ENCODE assay signal across 27 cellular contexts in genomic region chr19:50739132-50739746, GRCh38. TPM values are rescaled to one million over a fixed set of nuclear protein-coding genes. Genes with fewer than 3 reads are reported as not detected.
"Had no signal": no experiment of that assay in that cellular context is flagged by ENCODE, and none has a peak within 500 bp of the region (broad histone marks: within the 10 kb centered on the region; RNA-seq: fewer than 3 reads in every experiment).

No MANE protein-coding gene starts in this region.

- H3K27ac ChIP-seq: brain microvascular endothelial cell, cardiac muscle cell, Peyer's patch, RWPE1, SJCRH30 had no signal

- DNase-seq: activated B cell treated with CpG ODN at 0.5 μM for 24 hours; activated CD4-positive, alpha-beta T cell treated with anti-CD3 and anti-CD28 coated beads for 1 hour; activated CD4-positive, alpha-beta T cell treated with anti-CD3 and anti-CD28 coated beads, Interleukin-2, amount 10 ng/mL, durations not matched to agents 24 days and 14 days; activated CD4-positive, alpha-beta T cell treated with anti-CD3 and anti-CD28 coated beads, Interleukin-2, amount 50 U/mL, for 48 hours; activated CD8-positive, alpha-beta memory T cell treated with anti-CD3 and anti-CD28 coated beads, Interleukin-2, amount 10 ng/mL, durations not matched to agents 7 days and 5 days; activated effector memory CD4-positive, alpha-beta T cell treated with Interleukin-2 at 50 U/mL for 16 hours; activated naive CD4-positive, alpha-beta T cell; activated T-cell treated with anti-CD3 and anti-CD28 coated beads, Interleukin-2, amount 50 U/mL, for 24 hours; amygdala; brain microvascular endothelial cell; Karpas-422; MM.1S; NCI-H1092 treated with DMSO at 0.1 percent for 48 hours; NCI-H1417 treated with DMSO at 0.1 percent for 48 hours; NCI-H1694 treated with DMSO at 0.1 percent for 48 hours; NCI-H2029 treated with DMSO at 0.1 percent for 48 hours; NCI-H345; NCI-H510A; NCI-H526 treated with DMSO at 0.1 percent for 48 hours; Peyer's patch; Right ventricle myocardium superior; SJCRH30; SW 1271 had no signal

- H3K27me3 ChIP-seq: brain microvascular endothelial cell, cardiac muscle cell, Peyer's patch, SJCRH30 had no signal

- H3K4me1 ChIP-seq: Peyer's patch, SJCRH30 had no signal

- H3K4me3 ChIP-seq: cardiac muscle cell, Peyer's patch, SJCRH30 had no signal

- H3K9me3 ChIP-seq: Peyer's patch, SJCRH30 had no signal

- H3K36me3 ChIP-seq: brain microvascular endothelial cell, cardiac muscle cell, Peyer's patch, SJCRH30 had no signal

- ATAC-seq: activated CD8-positive, alpha-beta memory T cell treated with anti-CD3 and anti-CD28 coated beads, Interleukin-2, amount 10 ng/mL, durations not matched to agents 7 days and 5 days; SK-N-SH treated with all-trans-retinoic acid at 6 μM for 48 hours had no signal

RNA-seq across cellular contexts. Expression of gene SHANK1, which starts 19.6 kb away (rescaled TPM):
- total RNA-seq: activated B cell treated with CpG ODN at 0.5 μM for 24 hours; activated CD4-positive, alpha-beta T cell treated with anti-CD3 and anti-CD28 coated beads, Interleukin-2, amount 10 ng/mL, durations not matched to agents 24 days and 14 days; activated CD8-positive, alpha-beta memory T cell treated with anti-CD3 and anti-CD28 coated beads, Interleukin-2, amount 10 ng/mL, durations not matched to agents 7 days and 5 days; activated T-helper 1 cell treated with anti-CD3 and anti-CD28 coated beads, Interleukin-12 subunit alpha, Interleukin-12 subunit beta, Interleukin-2, Interleukin-4 antibody, amounts not matched to agents 30 ng/mL and 10 ng/mL and 1 ng/mL, durations not matched to agents 14 hours and 24 hours and 36 hours; SJCRH30 had no signal

RNA-seq across cellular contexts. Expression of gene GPR32, which starts 31.0 kb away (rescaled TPM):
- total RNA-seq: activated B cell treated with CpG ODN at 0.5 μM for 24 hours; activated CD4-positive, alpha-beta T cell treated with anti-CD3 and anti-CD28 coated beads, Interleukin-2, amount 10 ng/mL, durations not matched to agents 24 days and 14 days; activated CD8-positive, alpha-beta memory T cell treated with anti-CD3 and anti-CD28 coated beads, Interleukin-2, amount 10 ng/mL, durations not matched to agents 7 days and 5 days; activated T-helper 1 cell treated with anti-CD3 and anti-CD28 coated beads, Interleukin-12 subunit alpha, Interleukin-12 subunit beta, Interleukin-2, Interleukin-4 antibody, amounts not matched to agents 30 ng/mL and 10 ng/mL and 1 ng/mL, durations not matched to agents 14 hours and 24 hours and 36 hours; cardiac muscle cell; Peyer's patch; Right ventricle myocardium superior; SJCRH30 had no signal

RNA-seq across cellular contexts. Expression of gene ACP4, which starts 51.0 kb away (rescaled TPM):
- total RNA-seq: activated B cell treated with CpG ODN at 0.5 μM for 24 hours; activated CD4-positive, alpha-beta T cell treated with anti-CD3 and anti-CD28 coated beads, Interleukin-2, amount 10 ng/mL, durations not matched to agents 24 days and 14 days; activated CD8-positive, alpha-beta memory T cell treated with anti-CD3 and anti-CD28 coated beads, Interleukin-2, amount 10 ng/mL, durations not matched to agents 7 days and 5 days; activated T-helper 1 cell treated with anti-CD3 and anti-CD28 coated beads, Interleukin-12 subunit alpha, Interleukin-12 subunit beta, Interleukin-2, Interleukin-4 antibody, amounts not matched to agents 30 ng/mL and 10 ng/mL and 1 ng/mL, durations not matched to agents 14 hours and 24 hours and 36 hours; cardiac muscle cell; Peyer's patch; Right ventricle myocardium superior; SJCRH30 had no signal
